In genomic region chr7:7237978-7238267, GRCh38 we compare ENCODE assay signal across 19 cellular contexts. TPM values are rescaled to one million over a fixed set of nuclear protein-coding genes. Genes with fewer than 3 reads are reported as not detected.
DNase-seq lines count a peak whose midpoint lies in the region; ATAC-seq lines count a peak whose summit lies in the region.
"Had no signal": no experiment of that assay in that cellular context is flagged by ENCODE, and none has a peak within 500 bp of the region (broad histone marks: within the 10 kb centered on the region; RNA-seq: fewer than 3 reads in every experiment).

No MANE protein-coding gene starts in this region.

- H3K27ac Mint-ChIP-seq in activated naive CD8-positive, alpha-beta T cell: peak overlapping the region; percentile 18
- H3K27ac Mint-ChIP-seq in activated naive CD8-positive, alpha-beta T cell treated with anti-CD3 and anti-CD28 coated beads, Interleukin-2, amount 50 U/mL, for 24 hours: no peak overlapping the region
- H3K27ac Mint-ChIP-seq in immature natural killer cell: peak overlapping the region in 4 of 6 donors; percentile 77 to 92 (median 90)
- H3K27ac Mint-ChIP-seq: CD4-positive, CD25-positive, alpha-beta regulatory T cell had no signal

- no peak overlapping the region for H2AK5ac ChIP-seq in mesenchymal stem cell (ENCODE audit: low read length, severe bottlenecking)

- no peak overlapping the region for H3K4me3 ChIP-seq in mesenchymal stem cell (ENCODE audit: insufficient read depth in 1 of 2, low read depth in 1 of 2, low read length in 2 of 2)
- H3K4me3 ChIP-seq: GM23248, SJSA1 had no signal

- no peak overlapping the region for H3K18ac ChIP-seq in mesenchymal stem cell (ENCODE audit: low read depth in 1 of 2, low read length in 2 of 2)

- H4K8ac ChIP-seq in mesenchymal stem cell (ENCODE audit: low read length): no peak overlapping the region

- H3K23ac ChIP-seq in mesenchymal stem cell (ENCODE audit: low read length in 2 of 2): no peak overlapping the region

- no peak overlapping the region for H2BK120ac ChIP-seq in mesenchymal stem cell (ENCODE audit: low read depth, low read length)

- no peaks in the 10 kb centered on the region for H3K9me3 Mint-ChIP-seq in activated naive CD8-positive, alpha-beta T cell (ENCODE audit: low read depth)
- no peaks in the 10 kb centered on the region for H3K9me3 Mint-ChIP-seq in activated naive CD8-positive, alpha-beta T cell treated with anti-CD3 and anti-CD28 coated beads, Interleukin-2, amount 50 U/mL, for 24 hours
- no peaks in the 10 kb centered on the region for H3K9me3 Mint-ChIP-seq in immature natural killer cell

- peaks cover 29% of the 10 kb centered on the region for H3K36me3 Mint-ChIP-seq in activated naive CD8-positive, alpha-beta T cell
- H3K36me3 Mint-ChIP-seq in activated naive CD8-positive, alpha-beta T cell treated with anti-CD3 and anti-CD28 coated beads, Interleukin-2, amount 50 U/mL, for 24 hours (ENCODE audit: low read depth): peaks cover 60% of the 10 kb centered on the region
- peaks cover 13 to 27% (median 14%) of the 10 kb centered on the region in 3 donors for H3K36me3 Mint-ChIP-seq in immature natural killer cell

- H3K9me3 ChIP-seq in mesenchymal stem cell (ENCODE audit: control insufficient read depth, low read length): no peaks in the 10 kb centered on the region
- H3K9me3 ChIP-seq: BE2C, Caco-2, SJSA1 had no signal

- H3K9ac ChIP-seq in mesenchymal stem cell (ENCODE audit: low read length): no peak overlapping the region
- H3K9ac ChIP-seq: GM23248 had no signal

- H3K27ac ChIP-seq in cingulate gyrus (ENCODE audit: low read depth, low read length) (peak overlapping the region; percentile 62), mesenchymal stem cell (ENCODE audit: low read length, poor library complexity, severe bottlenecking) (no peak overlapping the region)
- H3K27ac ChIP-seq: GM23248, SJSA1 had no signal

- H2AFZ ChIP-seq in mesenchymal stem cell (ENCODE audit: low read depth, low read length): no peak overlapping the region
- H2AFZ ChIP-seq: GM23248 had no signal

- H4K91ac ChIP-seq in mesenchymal stem cell (ENCODE audit: low read length): no peak overlapping the region

- H2BK15ac ChIP-seq in mesenchymal stem cell (ENCODE audit: low read depth, poor library complexity, severe bottlenecking): no peak overlapping the region

- peaks cover 16% of the 10 kb centered on the region for H3K79me1 ChIP-seq in mesenchymal stem cell (replicated peaks; ENCODE audit: low read length, poor library complexity, severe bottlenecking)

- no peaks in the 10 kb centered on the region for H3K27me3 Mint-ChIP-seq in activated naive CD8-positive, alpha-beta T cell
- H3K27me3 Mint-ChIP-seq in activated naive CD8-positive, alpha-beta T cell treated with anti-CD3 and anti-CD28 coated beads, Interleukin-2, amount 50 U/mL, for 24 hours: no peaks in the 10 kb centered on the region
- H3K27me3 Mint-ChIP-seq in immature natural killer cell (ENCODE audit: low read depth in 3 of 3): peaks cover 0 to 1% (median 0%) of the 10 kb centered on the region in 3 donors
- H3K27me3 Mint-ChIP-seq: CD4-positive, CD25-positive, alpha-beta regulatory T cell had no signal

- H3K4me3 Mint-ChIP-seq in activated naive CD8-positive, alpha-beta T cell: no peak overlapping the region
- no peak overlapping the region for H3K4me3 Mint-ChIP-seq in activated naive CD8-positive, alpha-beta T cell treated with anti-CD3 and anti-CD28 coated beads, Interleukin-2, amount 50 U/mL, for 24 hours
- no peak overlapping the region for H3K4me3 Mint-ChIP-seq in immature natural killer cell
- H3K4me3 Mint-ChIP-seq: CD4-positive, CD25-positive, alpha-beta regulatory T cell had no signal

- WGBS in mesenchymal stem cell: no CpG with 5 or more reads among the region's 1 CpG

- H2BK12ac ChIP-seq in mesenchymal stem cell (ENCODE audit: low read length in 2 of 2): no peak overlapping the region

- no peaks in the 10 kb centered on the region for H3K27me3 ChIP-seq in mesenchymal stem cell (ENCODE audit: control insufficient read depth in 1 of 2, insufficient read depth in 1 of 2, low read length in 2 of 2)
- H3K27me3 ChIP-seq: BE2C, SJSA1 had no signal

- H3K4me1 Mint-ChIP-seq in activated naive CD8-positive, alpha-beta T cell (ENCODE audit: low read depth): peaks cover 55% of the 10 kb centered on the region
- H3K4me1 Mint-ChIP-seq in activated naive CD8-positive, alpha-beta T cell treated with anti-CD3 and anti-CD28 coated beads, Interleukin-2, amount 50 U/mL, for 24 hours: peaks cover 18% of the 10 kb centered on the region
- peaks cover 19 to 58% of the 10 kb centered on the region in 2 donors for H3K4me1 Mint-ChIP-seq in immature natural killer cell

- no peak for DNase-seq in activated naive CD8-positive, alpha-beta T cell treated with anti-CD3 and anti-CD28 coated beads, Interleukin-2, amount 50 U/mL, for 24 hours
- DNase-seq in immature natural killer cell (no peak), superior temporal gyrus (ENCODE audit: extremely low spot score) (peak; percentile 42), D341Med (ENCODE audit: low spot score) (no peak), mesenchymal stem cell (no peak), GF-D8 (lab: John Stamatoyannopoulos, UW) (no peak)
- DNase-seq: 8988T; BE2C; Caco-2; CD4-positive, CD25-positive, alpha-beta regulatory T cell; DMS153; GM23248; NCI-H1417 treated with DMSO at 0.1 percent for 48 hours; NCI-H187 treated with DMSO at 0.1 percent for 48 hours; NCI-H345; NCI-H524 treated with DMSO at 0.1 percent for 48 hours had no signal

- no peaks in the 10 kb centered on the region for H3K4me1 ChIP-seq in mesenchymal stem cell (ENCODE audit: control insufficient read depth, insufficient read depth, low read depth, low read length)
- H3K4me1 ChIP-seq: BE2C, Caco-2, SJSA1 had no signal

- ATAC-seq in activated naive CD8-positive, alpha-beta T cell treated with anti-CD3 and anti-CD28 coated beads, Interleukin-2, amount 50 U/mL, for 24 hours: no peak

- H3K36me3 ChIP-seq in mesenchymal stem cell (ENCODE audit: control insufficient read depth in 1 of 2, insufficient read depth in 2 of 2, low read depth in 1 of 2, low read length in 2 of 2): peaks cover 0 to 81% of the 10 kb centered on the region in 2 experiments
- H3K36me3 ChIP-seq: BE2C had no signal

- no peak overlapping the region for H3K4ac ChIP-seq in mesenchymal stem cell (ENCODE audit: low read depth in 1 of 2, low read length in 2 of 2)

- no peak overlapping the region for H2BK5ac ChIP-seq in mesenchymal stem cell (ENCODE audit: low read depth, low read length, poor library complexity, severe bottlenecking)

- H3K4me2 ChIP-seq in mesenchymal stem cell (ENCODE audit: low read length, poor library complexity, severe bottlenecking): no peak overlapping the region

- no peak overlapping the region for H3K14ac ChIP-seq in mesenchymal stem cell (ENCODE audit: low read length in 2 of 2)

RNA-seq across cellular contexts. Expression of gene C1GALT1, which starts 55.6 kb away (rescaled TPM):
- 10 to 100 TPM; 56.8 to 83.9 (median 59.4) TPM for polyA plus RNA-seq in immature natural killer cell
- polyA plus RNA-seq in mesenchymal stem cell (2013, experiment 1 of 2): 13.5 TPM
- polyA plus RNA-seq in mesenchymal stem cell (2013, experiment 2 of 2): 13.7 TPM
